In genomic region chr20:34414525-34414924, GRCh38 we compare ENCODE assay signal across 8 cellular contexts. TPM values are rescaled to one million over a fixed set of nuclear protein-coding genes. Genes with fewer than 3 reads are reported as not detected.
DNase-seq lines count a peak whose midpoint lies in the region; ATAC-seq, FAIRE-seq and TF ChIP-seq lines count a peak whose summit lies in the region.
"Not testable (repeated sequence)": the region's sequence is repeated elsewhere in the genome, so short reads cannot be mapped to it uniquely, and the experiment has no call there.

No MANE protein-coding gene starts in this region.

- POLR2A ChIA-PET in GM12878 (lab: Charles Lee), result interaction anchor here (0.6 to 3.0 kb wide), 9 partner anchors 9 to 241 kb away, joined by 3 to 9 read pairs (median 7); partner anchors contain the start of gene ITCH
- POLR2A ChIA-PET in naive thymus-derived CD8-positive, alpha-beta T cell (lab: Charles Lee), result not testable (repeated sequence)

- H3K36me3 ChIP-seq in GM12878 (ENCODE audit: control insufficient read depth in 2 of 2, insufficient read depth in 2 of 2, low read length in 1 of 2) (peaks cover 0 to 20% of the 10 kb centered on the region in 2 experiments), left ventricle myocardium inferior (peaks cover 73% of the 10 kb centered on the region)

- SMC1A ChIA-PET in GM12878 (lab: Charles Lee; ENCODE audit: uncharacterized antibody, unreplicated experiment), result interaction anchor here (0.6 to 5.7 kb wide), 7 partner anchors 9 to 102 kb away, joined by 3 to 35 read pairs (median 3); no protein-coding TSS in a partner anchor

- H3K79me2 ChIP-seq in GM12878 (ENCODE audit: control insufficient read depth, insufficient read depth, low read length), result not testable (repeated sequence)

- not testable (repeated sequence) for H2AFZ ChIP-seq in GM12878 (ENCODE audit: control insufficient read depth, low read depth, low read length)

- H3K36me3 Mint-ChIP-seq in CD14-positive monocyte, result peaks cover 54 to 83% of the 10 kb centered on the region in 2 donors
- peaks cover 26% of the 10 kb centered on the region for H3K36me3 Mint-ChIP-seq in activated T-helper 1 cell treated with anti-CD3 and anti-CD28 coated beads, Interleukin-12 subunit alpha, Interleukin-12 subunit beta, Interleukin-2, Interleukin-4 antibody, amounts not matched to agents 30 ng/mL and 10 ng/mL and 1 ng/mL, durations not matched to agents 14 hours and 24 hours and 36 hours (ENCODE audit: low read depth)
- H3K36me3 Mint-ChIP-seq in naive thymus-derived CD8-positive, alpha-beta T cell, result peaks cover 4 to 84% (median 16%) of the 10 kb centered on the region in 3 donors
- H3K36me3 Mint-ChIP-seq in stimulated activated memory B cell treated with anti-CD40 and anti-IgM and Interleukin-4, amounts not matched to agents 10 μg/mL and 1 μg/mL and 100 μg/mL, for 72 hours, result peaks cover 29% of the 10 kb centered on the region

- H3K27me3 Mint-ChIP-seq in CD14-positive monocyte (ENCODE audit: low read depth in 3 of 3); activated T-helper 1 cell treated with anti-CD3 and anti-CD28 coated beads, Interleukin-12 subunit alpha, Interleukin-12 subunit beta, Interleukin-2, Interleukin-4 antibody, amounts not matched to agents 30 ng/mL and 10 ng/mL and 1 ng/mL, durations not matched to agents 14 hours and 24 hours and 36 hours (ENCODE audit: insufficient read depth); naive thymus-derived CD8-positive, alpha-beta T cell; stimulated activated memory B cell treated with anti-CD40 and anti-IgM and Interleukin-4, amounts not matched to agents 10 μg/mL and 1 μg/mL and 100 μg/mL, for 72 hours: not testable (repeated sequence)

- not testable (repeated sequence) for TF ChIP-seq RAD21 in GM12878 (IDR thresholded peaks at IDR 0.05; ENCODE audit: insufficient read depth, low read depth, low read length)

- peak; percentile 4 for ATAC-seq in HG03432 (IDR thresholded peaks at IDR 0.05; ENCODE audit: unreplicated experiment)
- peak; percentile 27 for ATAC-seq in GM12878
- ATAC-seq in naive thymus-derived CD8-positive, alpha-beta T cell; stimulated activated memory B cell treated with anti-CD40 and anti-IgM and Interleukin-4, amounts not matched to agents 10 μg/mL and 1 μg/mL and 100 μg/mL, for 72 hours: not testable (repeated sequence)

- H3K9ac ChIP-seq in GM12878 (ENCODE audit: control insufficient read depth, insufficient read depth, low read length), result peak overlapping the region; percentile 53; the same call in 1 of the 2 replicates

- RAD21 ChIA-PET in GM12878 (lab: Charles Lee; ENCODE audit: unreplicated experiment), result interaction anchor here (0.8 to 4.6 kb wide), 4 partner anchors 10 to 102 kb away, joined by 3 to 25 read pairs (median 4); partner anchors contain the start of gene ITCH

- H3K4me1 ChIP-seq in GM12878 (ENCODE audit: control insufficient read depth, insufficient read depth, low read length) (peaks cover 20% of the 10 kb centered on the region), left ventricle myocardium inferior (peaks cover 26% of the 10 kb centered on the region)

- H3K27me3 ChIP-seq in GM12878 (replicated peaks in 1 of 2; ENCODE audit: control insufficient read depth in 2 of 2, insufficient read depth in 2 of 2, low read length in 1 of 2); left ventricle myocardium inferior (ENCODE audit: low read depth): not testable (repeated sequence)

- not testable (repeated sequence) for TF ChIP-seq CTCF in CD14-positive monocyte (IDR thresholded peaks at IDR 0.05); GM12878 (IDR thresholded peaks at IDR 0.05 in 2 of 3, conservative IDR thresholded peaks at IDR 0.05 in 1 of 3; ENCODE audit: control insufficient read depth in 2 of 3, extremely low read depth in 1 of 3, insufficient read depth in 1 of 3, low read depth in 3 of 3, low read length in 3 of 3); left ventricle myocardium inferior (IDR thresholded peaks at IDR 0.05; ENCODE audit: borderline replicate concordance)

- H4K20me1 ChIP-seq in GM12878 (ENCODE audit: control insufficient read depth, insufficient read depth), result not testable (repeated sequence)

- not testable (repeated sequence) for BruUV-seq in GM12878 (replicated peaks; lab: Mats Ljungman, UMichigan)

- TF ChIP-seq EP300 in GM12878 (IDR thresholded peaks at IDR 0.05; ENCODE audit: borderline replicate concordance in 1 of 2, control insufficient read depth in 1 of 2, low read depth in 2 of 2, low read length in 2 of 2), result not testable (repeated sequence)

- H3K27ac ChIP-seq in GM12878 (ENCODE audit: control insufficient read depth, insufficient read depth) (peak overlapping the region; percentile 76), left ventricle myocardium inferior (replicated peaks) (peak overlapping the region; percentile 41)

- not testable (repeated sequence) for TF ChIP-seq POLR2A in GM12878 (IDR thresholded peaks at IDR 0.05; ENCODE audit: low read depth, low read length)

- 84% methylated on average over 8 of the region's 10 CpGs for WGBS in GM12878 (ENCODE audit: insufficient coverage, insufficient replicate concordance, low lambda C conversion rate, missing lambda C conversion rate)

- not testable (repeated sequence) for H3K4me1 Mint-ChIP-seq in CD14-positive monocyte
- peaks cover 20% of the 10 kb centered on the region for H3K4me1 Mint-ChIP-seq in activated T-helper 1 cell treated with anti-CD3 and anti-CD28 coated beads, Interleukin-12 subunit alpha, Interleukin-12 subunit beta, Interleukin-2, Interleukin-4 antibody, amounts not matched to agents 30 ng/mL and 10 ng/mL and 1 ng/mL, durations not matched to agents 14 hours and 24 hours and 36 hours (ENCODE audit: low read depth)
- H3K4me1 Mint-ChIP-seq in naive thymus-derived CD8-positive, alpha-beta T cell, result peaks cover 6 to 20% (median 14%) of the 10 kb centered on the region in 4 donors
- H3K4me1 Mint-ChIP-seq in stimulated activated memory B cell treated with anti-CD40 and anti-IgM and Interleukin-4, amounts not matched to agents 10 μg/mL and 1 μg/mL and 100 μg/mL, for 72 hours, result peaks cover 37% of the 10 kb centered on the region

- not testable (repeated sequence) for H3K9me3 ChIP-seq in GM12878 (replicated peaks; ENCODE audit: control insufficient read depth, insufficient read depth, low read length); left ventricle myocardium inferior (replicated peaks)

- H3K4me3 Mint-ChIP-seq in CD14-positive monocyte; activated T-helper 1 cell treated with anti-CD3 and anti-CD28 coated beads, Interleukin-12 subunit alpha, Interleukin-12 subunit beta, Interleukin-2, Interleukin-4 antibody, amounts not matched to agents 30 ng/mL and 10 ng/mL and 1 ng/mL, durations not matched to agents 14 hours and 24 hours and 36 hours; naive thymus-derived CD8-positive, alpha-beta T cell; stimulated activated memory B cell treated with anti-CD40 and anti-IgM and Interleukin-4, amounts not matched to agents 10 μg/mL and 1 μg/mL and 100 μg/mL, for 72 hours: not testable (repeated sequence)

- intact Hi-C loops in CD14-positive monocyte (cut with micrococcal nuclease); GM12878 (cut with micrococcal nuclease; ENCODE audit: unreplicated experiment); left ventricle myocardium inferior (cut with micrococcal nuclease): not testable (repeated sequence)
- intact Hi-C loops in activated T-helper 1 cell treated with anti-CD3 and anti-CD28 coated beads, Interleukin-12 subunit alpha, Interleukin-12 subunit beta, Interleukin-2, Interleukin-4 antibody, amounts not matched to agents 30 ng/mL and 10 ng/mL and 1 ng/mL, durations not matched to agents 14 hours and 24 hours and 36 hours (cut with micrococcal nuclease), result loop anchor here (2.0 kb wide), 1 partner anchor 102 kb away; no protein-coding TSS in a partner anchor

- not testable (repeated sequence) for DNase-seq in CD14-positive monocyte (ENCODE audit: low spot score); activated T-helper 1 cell treated with anti-CD3 and anti-CD28 coated beads, Interleukin-12 subunit alpha, Interleukin-12 subunit beta, Interleukin-2, Interleukin-4 antibody, amounts not matched to agents 30 ng/mL and 10 ng/mL and 1 ng/mL, durations not matched to agents 14 hours and 24 hours and 36 hours (ENCODE audit: low spot score); GM12878 (ENCODE audit: low read depth, low spot score); left ventricle myocardium inferior; naive thymus-derived CD8-positive, alpha-beta T cell
- peak; percentile 17 for DNase-seq in RPMI8226

- not testable (repeated sequence) for H3K4me3 ChIP-seq in GM12878, left ventricle myocardium inferior

- not testable (repeated sequence) for FAIRE-seq in GM12878 (lab: Jason Lieb, UNC)

- H3K9me3 Mint-ChIP-seq in CD14-positive monocyte; activated T-helper 1 cell treated with anti-CD3 and anti-CD28 coated beads, Interleukin-12 subunit alpha, Interleukin-12 subunit beta, Interleukin-2, Interleukin-4 antibody, amounts not matched to agents 30 ng/mL and 10 ng/mL and 1 ng/mL, durations not matched to agents 14 hours and 24 hours and 36 hours; naive thymus-derived CD8-positive, alpha-beta T cell; stimulated activated memory B cell treated with anti-CD40 and anti-IgM and Interleukin-4, amounts not matched to agents 10 μg/mL and 1 μg/mL and 100 μg/mL, for 72 hours: not testable (repeated sequence)

- H3K4me2 ChIP-seq in GM12878 (ENCODE audit: control insufficient read depth, insufficient read depth), result peak overlapping the region; percentile 68

- in situ Hi-C loops in GM12878 (cut with MboI), result not testable (repeated sequence)

- CTCF ChIA-PET in GM12878 (lab: Yijun Ruan, JAX), result interaction anchor here (0.5 to 3.1 kb wide), 4 partner anchors 10 to 405 kb away, joined by 3 to 17 read pairs (median 4); no protein-coding TSS in a partner anchor

- H3K27ac Mint-ChIP-seq in CD14-positive monocyte, result peak overlapping the region in 6 of 7 donors; percentile 17 to 81 (median 57)
- peak overlapping the region; percentile 74 for H3K27ac Mint-ChIP-seq in activated T-helper 1 cell treated with anti-CD3 and anti-CD28 coated beads, Interleukin-12 subunit alpha, Interleukin-12 subunit beta, Interleukin-2, Interleukin-4 antibody, amounts not matched to agents 30 ng/mL and 10 ng/mL and 1 ng/mL, durations not matched to agents 14 hours and 24 hours and 36 hours
- peak overlapping the region in 6 of 10 donors; percentile 1 to 75 (median 48) for H3K27ac Mint-ChIP-seq in naive thymus-derived CD8-positive, alpha-beta T cell
- peak overlapping the region; percentile 77 for H3K27ac Mint-ChIP-seq in stimulated activated memory B cell treated with anti-CD40 and anti-IgM and Interleukin-4, amounts not matched to agents 10 μg/mL and 1 μg/mL and 100 μg/mL, for 72 hours

RNA-seq across cellular contexts. Expression of gene ITCH, which starts 51.5 kb away (rescaled TPM):
- polyA plus RNA-seq in CD14-positive monocyte, result 10 to 100 TPM; 19.9 to 26.6 TPM
- 55.6 and 66.4 TPM in 2 replicates for total RNA-seq in activated T-helper 1 cell treated with anti-CD3 and anti-CD28 coated beads, Interleukin-12 subunit alpha, Interleukin-12 subunit beta, Interleukin-2, Interleukin-4 antibody, amounts not matched to agents 30 ng/mL and 10 ng/mL and 1 ng/mL, durations not matched to agents 14 hours and 24 hours and 36 hours
- total RNA-seq in GM12878 (2013; cell fraction: nucleolus; rRNA removed), result 80.0 and 100 TPM in 2 replicates
- 27.0 and 31.6 TPM in 2 replicates for total RNA-seq in GM12878 (2014; rRNA removed)
- total RNA-seq in GM12878 (2014; rRNA removed; fragmentation: Illumina TruSeq; extraction: Trizol), result 42.7 and 46.1 TPM in 2 replicates
- 35.1 and 35.7 TPM in 2 replicates for total RNA-seq in GM12878 (2021)
- polyA plus RNA-seq in GM12878 (2011; ENCODE audit: low read depth), result 10.0 TPM
- polyA plus RNA-seq in GM12878 (2011; rRNA removed), result 14.1 and 20.4 TPM in 2 replicates
- 5.6 and 8.3 TPM in 2 replicates for polyA plus RNA-seq in GM12878 (2011; cell fraction: cytosol; rRNA removed)
- polyA plus RNA-seq in GM12878 (2011; cell fraction: nucleus; rRNA removed), result 6.8 and 9.4 TPM in 2 replicates
- polyA plus RNA-seq in GM12878 (2012), result 12.9 and 15.3 TPM in 2 replicates
- polyA plus RNA-seq in GM12878 (2014; fragmentation: Illumina TruSeq; extraction: Trizol), result 27.7 and 32.8 TPM in 2 replicates
- polyA plus RNA-seq in GM12878 (2014; fragmentation: Nextera tagmentation; extraction: Ambion mirVana), result 1 to 10 TPM; 7.5 to 8.2 TPM
- polyA plus RNA-seq in GM12878 (2014; rRNA removed), result 11.9 and 15.7 TPM in 2 replicates
- polyA plus RNA-seq in GM12878 (2016; fragmentation: Nextera tagmentation; extraction: Ambion mirVana), result 10 to 100 TPM; 18.6 to 24.4 TPM
- 14.8 and 33.3 TPM in 2 replicates for polyA minus RNA-seq in GM12878 (2011; rRNA and poly(A)+ RNA removed)
- 11.1 and 12.4 TPM in 2 replicates for polyA minus RNA-seq in GM12878 (2011; cell fraction: cytosol; rRNA and poly(A)+ RNA removed)
- polyA minus RNA-seq in GM12878 (2011; cell fraction: nucleus; rRNA and poly(A)+ RNA removed), result 9.2 and 29.9 TPM in 2 replicates
- 40.1 TPM for total RNA-seq in left ventricle myocardium inferior
- total RNA-seq in naive thymus-derived CD8-positive, alpha-beta T cell, result 10 to 100 TPM; 73.2 to 75.9 TPM
- 10 to 100 TPM; 12.6 to 19.6 (median 12.8) TPM for polyA plus RNA-seq in naive thymus-derived CD8-positive, alpha-beta T cell
